ENCODE assay signal across 11 cellular contexts in the genomic region with DNA sequence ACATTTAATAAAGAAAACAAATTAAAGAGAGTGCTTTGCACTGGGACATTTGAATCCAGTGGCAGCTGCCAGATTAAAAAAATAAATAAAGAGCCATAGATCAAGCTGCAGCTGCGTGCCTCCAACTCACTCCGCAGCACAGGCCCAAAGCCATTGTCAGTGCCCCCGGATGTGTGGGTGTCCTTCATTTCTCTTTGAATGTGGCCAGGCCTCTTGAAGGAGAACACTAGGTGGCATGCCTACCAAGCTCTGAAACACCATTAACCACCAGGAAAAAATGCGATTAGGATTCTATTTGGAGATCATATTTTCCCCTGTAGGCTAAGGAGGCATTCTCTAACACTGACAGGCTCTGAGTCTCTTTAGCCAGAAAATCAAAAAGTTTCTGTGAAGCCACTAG.
A peak's percentile ranks its signal among the peaks of the same experiment; 100 is the strongest.
DNase-seq lines count a peak whose midpoint lies in the region; ATAC-seq and TF ChIP-seq lines count a peak whose summit lies in the region.
"Had no signal": no experiment of that assay in that cellular context is flagged by ENCODE, and none has a peak within 500 bp of the region (broad histone marks: within the 10 kb centered on the region; RNA-seq: fewer than 3 reads in every experiment).

No MANE protein-coding gene starts in this region.

- H3K9me3 ChIP-seq in body of pancreas, result no peaks in the 10 kb centered on the region

- peak in 6 of 7 experiments; percentile 9 to 58 (median 42) for TF ChIP-seq CTCF in body of pancreas (IDR thresholded peaks at IDR 0.05)
- TF ChIP-seq CTCF in kidney epithelial cell (IDR thresholded peaks at IDR 0.05; ENCODE audit: insufficient read depth, low read length, poor library complexity, severe bottlenecking), result peak; percentile 48

- 7 to 17% methylated on average over 4 of the region's 4 CpGs for WGBS in body of pancreas, 2 donors

- intact Hi-C loops in Right ventricle myocardium inferior (cut with DNase I), result loop anchor here (2.0 to 5.0 kb wide), 3 partner anchors 121 to 560 kb away; no protein-coding TSS in a partner anchor
- intact Hi-C loops in cardiac septum (cut with DNase I), result no loop called here
- intact Hi-C loops in body of pancreas (cut with DNase I), result no loop called here

- no peaks in the 10 kb centered on the region for H3K36me3 ChIP-seq in body of pancreas (replicated peaks in 1 of 2; ENCODE audit: insufficient read depth in 1 of 2, low read depth in 2 of 2)
- H3K36me3 ChIP-seq in kidney epithelial cell (ENCODE audit: control insufficient read depth, insufficient read depth, low read length), result no peaks in the 10 kb centered on the region

- no peak for TF ChIP-seq POLR2A in body of pancreas (IDR thresholded peaks at IDR 0.05)

- H3K27me3 ChIP-seq in body of pancreas (no peaks in the 10 kb centered on the region), kidney epithelial cell (ENCODE audit: control insufficient read depth, insufficient read depth, low read length) (no peaks in the 10 kb centered on the region)

- ATAC-seq in Right ventricle myocardium inferior (peak; percentile 79), body of pancreas (peak; percentile 50), HG02623 (IDR thresholded peaks at IDR 0.05; ENCODE audit: unreplicated experiment) (no peak), HG02678 (IDR thresholded peaks at IDR 0.05; ENCODE audit: unreplicated experiment) (no peak)

- no peak overlapping the region for H3K27ac ChIP-seq in body of pancreas
- H3K27ac ChIP-seq: KMS-11 had no signal

- DNase-seq in Right ventricle myocardium inferior (ENCODE audit: missing footprints), result no peak
- DNase-seq in cardiac septum (ENCODE audit: low spot score), result no peak
- DNase-seq in body of pancreas, result peak in 3 of 4 donors; percentile 23 to 47 (median 43)
- DNase-seq in kidney epithelial cell (ENCODE audit: low read depth), result no peak
- DNase-seq in activated naive CD4-positive, alpha-beta T cell treated with anti-CD3 and anti-CD28 coated beads, Interleukin-2, amount 50 U/mL, for 16 hours, result no peak
- DNase-seq in MV-4-11 (lab: John Stamatoyannopoulos, UW), result no peak
- DNase-seq: activated naive CD4-positive, alpha-beta T cell treated with Interleukin-2 at 50 U/mL for 16 hours; stimulated activated CD4-positive, alpha-beta T cell treated with anti-CD3 and anti-CD28 coated beads, Interleukin-15, amount 100 ng/mL, for 24 hours had no signal

- H3K4me3 ChIP-seq in body of pancreas (no peak overlapping the region), kidney epithelial cell (ENCODE audit: low read depth, low read length) (no peak overlapping the region)

- H3K4me1 ChIP-seq in body of pancreas, result no peaks in the 10 kb centered on the region

Comparison
In these comparisons a context has a peak if more than half of its experiments do, and no peak if none do; other contexts are left out.
1. ATAC-seq: peak in Right ventricle myocardium inferior (single experiment) and body of pancreas (single experiment); none in HG02623 (single experiment) and HG02678 (single experiment).
2. DNase-seq: peak in body of pancreas (3 of 4); none in Right ventricle myocardium inferior (single experiment), cardiac septum (single experiment), kidney epithelial cell (single experiment), activated naive CD4-positive, alpha-beta T cell treated with anti-CD3 and anti-CD28 coated beads, Interleukin-2, amount 50 U/mL, for 16 hours (single experiment) and MV-4-11 (single experiment).